Comparison of ENCODE assay signal across 23 cellular contexts in genomic region chr11:120203626-120204025, GRCh38. TPM values are rescaled to one million over a fixed set of nuclear protein-coding genes. Genes with fewer than 3 reads are reported as not detected.
"Had no signal": no experiment of that assay in that cellular context is flagged by ENCODE, and none has a peak within 500 bp of the region (broad histone marks: within the 10 kb centered on the region; RNA-seq: fewer than 3 reads in every experiment).

No MANE protein-coding gene starts in this region.

- H3K36me3 ChIP-seq: MG63, SJSA1 had no signal

- H3K27ac ChIP-seq: SJSA1, VCaP had no signal

- H3K27me3 ChIP-seq: MG63, SJSA1 had no signal

- H3K4me3 ChIP-seq: MG63, SJSA1 had no signal

- H3K4me1 ChIP-seq: SJSA1 had no signal

- H3K9me3 ChIP-seq: MG63, SJSA1 had no signal

- ATAC-seq: activated naive CD4-positive, alpha-beta T cell treated with anti-CD3 and anti-CD28 coated beads, Interleukin-2, amount 50 U/mL, for 72 hours; activated T-cell treated with anti-CD3 and anti-CD28 coated beads, Interleukin-2, amount 50 U/mL, for 4 hours; PC-3; T-helper 17 cell had no signal

- DNase-seq: activated CD4-positive, alpha-beta memory T cell treated with anti-CD3 and anti-CD28 coated beads for 36 hours; activated CD4-positive, alpha-beta T cell treated with anti-CD3 and anti-CD28 coated beads, Interleukin-2, amount 10 ng/mL, durations not matched to agents 7 days and 5 days; activated CD4-positive, CD25-positive, alpha-beta regulatory T cell; activated CD8-positive, alpha-beta memory T cell treated with anti-CD3 and anti-CD28 coated beads for 24 hours; activated effector memory CD4-positive, alpha-beta T cell treated with anti-CD3 and anti-CD28 coated beads, Interleukin-2, amount 50 U/mL, for 16 hours; activated naive CD4-positive, alpha-beta T cell treated with Interleukin-2 at 50 U/mL for 16 hours; activated T-cell treated with anti-CD3 and anti-CD28 coated beads, Interleukin-2, amount 50 U/mL, for 4 hours; anterior cingulate cortex; MG63; NCI-H1105; NCI-H1436 treated with DMSO at 0.1 percent for 48 hours; NCI-H187; NCI-H2081; NCI-H446; NCI-H524; PC-3; SHP77; T-helper 17 cell; T-helper 9 cell had no signal

RNA-seq across cellular contexts. Expression of gene POU2F3, which starts 36.3 kb away (rescaled TPM):
- total RNA-seq: activated CD4-positive, alpha-beta memory T cell treated with anti-CD3 and anti-CD28 coated beads for 36 hours; activated CD4-positive, alpha-beta T cell treated with anti-CD3 and anti-CD28 coated beads, Interleukin-2, amount 10 ng/mL, durations not matched to agents 7 days and 5 days; activated naive CD4-positive, alpha-beta T cell treated with anti-CD3 and anti-CD28 coated beads, Interleukin-2, amount 50 U/mL, for 72 hours; activated T-cell treated with anti-CD3 and anti-CD28 coated beads, Interleukin-2, amount 50 U/mL, for 4 hours; cardiac septum; SJSA1; T-helper 17 cell had no signal
